ENCODE assay signal across 9 cellular contexts in genomic region chr20:2108987-2109386, GRCh38. TPM values are rescaled to one million over a fixed set of nuclear protein-coding genes. Genes with fewer than 3 reads are reported as not detected.
DNase-seq lines count a peak whose midpoint lies in the region; ATAC-seq and TF ChIP-seq lines count a peak whose summit lies in the region.
"Had no signal": no experiment of that assay in that cellular context is flagged by ENCODE, and none has a peak within 500 bp of the region (broad histone marks: within the 10 kb centered on the region; RNA-seq: fewer than 3 reads in every experiment).

No MANE protein-coding gene starts in this region.

- H3K4me2 ChIP-seq in BLaER1 treated with 17β-estradiol and CSF1 and Interleukin-3, amounts not matched to agents 10 nM and 100 nM, result peak overlapping the region; percentile 63 to 97 (median 93); a peak in 21 of 22 replicates

- ATAC-seq in mucosa of descending colon, result peak; percentile 23
- no peak for ATAC-seq in GM18873 (IDR thresholded peaks at IDR 0.05; ENCODE audit: low FRiP score, unreplicated experiment)
- no peak for ATAC-seq in HG03460 (IDR thresholded peaks at IDR 0.05; ENCODE audit: unreplicated experiment)

- DNase-seq in LHCN-M2 (ENCODE audit: low read depth) (peak; percentile 57), epithelial cell of proximal tubule (ENCODE audit: low read depth) (peak; percentile 56), mucosa of descending colon (no peak), NCI-H2171 (lab: John Stamatoyannopoulos, UW) (no peak), midbrain (lab: John Stamatoyannopoulos, UW) (no peak)
- DNase-seq: activated CD4-positive, alpha-beta memory T cell treated with anti-CD3 and anti-CD28 coated beads, Interleukin-2, amount 10 ng/mL, durations not matched to agents 7 days and 5 days had no signal

- TF ChIP-seq CTCF in epithelial cell of proximal tubule (conservative IDR thresholded peaks at IDR 0.05; ENCODE audit: low read depth, low read length) (no peak), mucosa of descending colon (IDR thresholded peaks at IDR 0.05) (no peak)

- no peak overlapping the region for H3K4me3 ChIP-seq in BLaER1 treated with 17β-estradiol and CSF1 and Interleukin-3, amounts not matched to agents 10 nM and 100 nM
- no peak overlapping the region for H3K4me3 ChIP-seq in epithelial cell of proximal tubule (ENCODE audit: low read depth, low read length)
- no peak overlapping the region for H3K4me3 ChIP-seq in mucosa of descending colon

- intact Hi-C loops in mucosa of descending colon (cut with DNase I, micrococcal nuclease), result no loop called here

- peak overlapping the region in 1 of 11 experiments; percentile 40; a peak in 1 of 22 replicates for H3K27ac ChIP-seq in BLaER1 treated with 17β-estradiol and CSF1 and Interleukin-3, amounts not matched to agents 10 nM and 100 nM

- H3K36me3 ChIP-seq in BLaER1 treated with 17β-estradiol and CSF1 and Interleukin-3, amounts not matched to agents 10 nM and 100 nM, result peaks cover 35 to 99% (median 81%) of the 10 kb centered on the region in 11 experiments; a peak in 21 of 22 replicates
- no peaks in the 10 kb centered on the region for H3K36me3 ChIP-seq in mucosa of descending colon (ENCODE audit: low read depth)

- 0 out of 22 replicates have a peak overlapping the region, but pooled peaks of 1 of the 11 experiments have one; percentile 8 for H3K9ac ChIP-seq in BLaER1 treated with 17β-estradiol and CSF1 and Interleukin-3, amounts not matched to agents 10 nM and 100 nM

- peaks cover 94 to 100% (median 100%) of the 10 kb centered on the region in 11 experiments for H4K20me1 ChIP-seq in BLaER1 treated with 17β-estradiol and CSF1 and Interleukin-3, amounts not matched to agents 10 nM and 100 nM

- H3K9me3 ChIP-seq in BLaER1 treated with 17β-estradiol and CSF1 and Interleukin-3, amounts not matched to agents 10 nM and 100 nM (replicated peaks in 1 of 11), result no peaks in the 10 kb centered on the region
- H3K9me3 ChIP-seq in mucosa of descending colon, result no peaks in the 10 kb centered on the region

- no peaks in the 10 kb centered on the region for H3K27me3 ChIP-seq in BLaER1 treated with 17β-estradiol and CSF1 and Interleukin-3, amounts not matched to agents 10 nM and 100 nM

- H3K4me1 ChIP-seq in BLaER1 treated with 17β-estradiol and CSF1 and Interleukin-3, amounts not matched to agents 10 nM and 100 nM, result peaks cover 84 to 99% (median 89%) of the 10 kb centered on the region in 10 experiments
- peaks cover 38% of the 10 kb centered on the region for H3K4me1 ChIP-seq in mucosa of descending colon (ENCODE audit: low read depth)

RNA-seq across cellular contexts. Expression of gene STK35, which starts 7.4 kb away (rescaled TPM):
- total RNA-seq in LHCN-M2 (2014; rRNA removed) (16.4 and 16.6 TPM in 2 replicates), epithelial cell of proximal tubule (23.8 and 30.7 TPM in 2 replicates), mucosa of descending colon (10 to 100 TPM; 20.2 to 23.3 (median 22.2) TPM)
- 5.3 TPM for polyA plus RNA-seq in LHCN-M2 (2012)

Comparison
In these comparisons a context has a peak if more than half of its experiments do, and no peak if none do; other contexts are left out.
1. DNase-seq: peak in LHCN-M2 (single experiment) and epithelial cell of proximal tubule (single experiment); none in mucosa of descending colon (0 of 3), NCI-H2171 (single experiment) and midbrain (single experiment).